In genomic region chr10:35195361-35196306, GRCh38 we compare ENCODE assay signal across 8 cellular contexts.
A peak's percentile ranks its signal among the peaks of the same experiment; 100 is the strongest.
DNase-seq lines count a peak whose midpoint lies in the region; ATAC-seq and TF ChIP-seq lines count a peak whose summit lies in the region.

No MANE protein-coding gene starts in this region.

- peak overlapping the region; percentile 89 to 100 (median 98) for H3K27ac Mint-ChIP-seq in naive thymus-derived CD8-positive, alpha-beta T cell
- peak overlapping the region; percentile 95 for H3K27ac Mint-ChIP-seq in stimulated activated naive CD8-positive, alpha-beta T cell treated with anti-CD3 and anti-CD28 coated beads, Interleukin-15, Interleukin-2, amounts not matched to agents 100 ng/mL and 50 ng/mL, for 24 hours

- peaks cover 5 to 40% (median 22%) of the 10 kb centered on the region in 4 donors for H3K4me1 Mint-ChIP-seq in naive thymus-derived CD8-positive, alpha-beta T cell
- H3K4me1 Mint-ChIP-seq in stimulated activated naive CD8-positive, alpha-beta T cell treated with anti-CD3 and anti-CD28 coated beads, Interleukin-15, Interleukin-2, amounts not matched to agents 100 ng/mL and 50 ng/mL, for 24 hours (ENCODE audit: low read depth), result peaks cover 57% of the 10 kb centered on the region

- H3K36me3 Mint-ChIP-seq in naive thymus-derived CD8-positive, alpha-beta T cell, result no peaks in the 10 kb centered on the region
- peaks cover 17% of the 10 kb centered on the region for H3K36me3 Mint-ChIP-seq in stimulated activated naive CD8-positive, alpha-beta T cell treated with anti-CD3 and anti-CD28 coated beads, Interleukin-15, Interleukin-2, amounts not matched to agents 100 ng/mL and 50 ng/mL, for 24 hours (ENCODE audit: low read depth)

- H3K27me3 Mint-ChIP-seq in naive thymus-derived CD8-positive, alpha-beta T cell, result no peaks in the 10 kb centered on the region
- H3K27me3 Mint-ChIP-seq in stimulated activated naive CD8-positive, alpha-beta T cell treated with anti-CD3 and anti-CD28 coated beads, Interleukin-15, Interleukin-2, amounts not matched to agents 100 ng/mL and 50 ng/mL, for 24 hours, result no peaks in the 10 kb centered on the region

- H3K4me1 ChIP-seq in HUES64 (ENCODE audit: insufficient read depth, low read length) (peaks cover 20% of the 10 kb centered on the region), fibroblast of lung (ENCODE audit: control insufficient read depth, extremely low read depth, insufficient read depth, low read length) (peaks cover 3% of the 10 kb centered on the region)

- peak; percentile 89 to 90 for TF ChIP-seq CTCF in fibroblast of lung (conservative IDR thresholded peaks at IDR 0.05 in 1 of 2, IDR thresholded peaks at IDR 0.05 in 1 of 2; ENCODE audit: low read depth in 1 of 2, low read length in 2 of 2)

- ATAC-seq in GM21447 (IDR thresholded peaks at IDR 0.05; ENCODE audit: unreplicated experiment), result peak; percentile 97
- peak; percentile 87 to 89 for ATAC-seq in naive thymus-derived CD8-positive, alpha-beta T cell

- H3K9ac ChIP-seq in HUES64 (ENCODE audit: low read depth, low read length), result peak overlapping the region; percentile 48; the same call in 1 of the 2 replicates
- peak overlapping the region; percentile 58 for H3K9ac ChIP-seq in fibroblast of lung (ENCODE audit: insufficient read depth, low read length)

- H3K79me2 ChIP-seq in fibroblast of lung (ENCODE audit: control insufficient read depth, insufficient read depth, low read length), result no peaks in the 10 kb centered on the region

- 4% methylated on average over 13 of the region's 15 CpGs for WGBS in HUES64

- H2AFZ ChIP-seq in fibroblast of lung (ENCODE audit: low read length), result peak overlapping the region; percentile 72

- peak overlapping the region; percentile 97 for H3K4me2 ChIP-seq in fibroblast of lung (ENCODE audit: extremely low read depth, insufficient read depth, low read length)

- H3K9me3 ChIP-seq in HUES64 (ENCODE audit: insufficient read depth, low read depth, low read length), result no peaks in the 10 kb centered on the region
- H3K9me3 ChIP-seq in fibroblast of lung (ENCODE audit: control insufficient read depth, insufficient read depth, low read depth, low read length), result no peaks in the 10 kb centered on the region

- H3K27ac ChIP-seq in HUES64 (ENCODE audit: low read depth, low read length), result peak overlapping the region; percentile 79; the same call in 1 of the 2 replicates
- peak overlapping the region; percentile 95 for H3K27ac ChIP-seq in fibroblast of lung (ENCODE audit: insufficient read depth, low read length)

- no peaks in the 10 kb centered on the region for H4K20me1 ChIP-seq in fibroblast of lung (ENCODE audit: control insufficient read depth, extremely low read depth, insufficient read depth, low read length)

- no peaks in the 10 kb centered on the region for H3K36me3 ChIP-seq in HUES64 (ENCODE audit: insufficient read depth, low read length)
- H3K36me3 ChIP-seq in fibroblast of lung (ENCODE audit: control insufficient read depth, insufficient read depth, low read length), result no peaks in the 10 kb centered on the region

- DNase-seq in DMS153 (lab: John Stamatoyannopoulos, UW), result peak; percentile 76
- DNase-seq in activated T-cell treated with anti-CD3 and anti-CD28 coated beads, Interleukin-2, amount 50 U/mL, for 48 hours, result peak; percentile 72 to 78
- DNase-seq in fibroblast of lung (ENCODE audit: low read depth in 2 of 2), result peak; percentile 98 to 99
- peak; percentile 50 to 95 (median 86) for DNase-seq in naive thymus-derived CD8-positive, alpha-beta T cell

- no peaks in the 10 kb centered on the region for H3K9me3 Mint-ChIP-seq in naive thymus-derived CD8-positive, alpha-beta T cell
- no peaks in the 10 kb centered on the region for H3K9me3 Mint-ChIP-seq in stimulated activated naive CD8-positive, alpha-beta T cell treated with anti-CD3 and anti-CD28 coated beads, Interleukin-15, Interleukin-2, amounts not matched to agents 100 ng/mL and 50 ng/mL, for 24 hours

- H3K4me3 ChIP-seq in HUES64 (ENCODE audit: low read length) (peak overlapping the region; percentile 59), fibroblast of lung (replicated peaks in 1 of 4; ENCODE audit: control extremely low read depth in 1 of 4, insufficient read depth in 1 of 4, low read depth in 3 of 4, low read length in 4 of 4) (peak overlapping the region; percentile 22 to 81 (median 54))

- H3K27me3 ChIP-seq in HUES64 (ENCODE audit: insufficient read depth, low read length) (no peaks in the 10 kb centered on the region), fibroblast of lung (ENCODE audit: control insufficient read depth, insufficient read depth, low read length) (no peaks in the 10 kb centered on the region)

- H3K4me3 Mint-ChIP-seq in naive thymus-derived CD8-positive, alpha-beta T cell, result peak overlapping the region; percentile 78 to 93 (median 86)
- H3K4me3 Mint-ChIP-seq in stimulated activated naive CD8-positive, alpha-beta T cell treated with anti-CD3 and anti-CD28 coated beads, Interleukin-15, Interleukin-2, amounts not matched to agents 100 ng/mL and 50 ng/mL, for 24 hours, result peak overlapping the region; percentile 94

- POLR2A ChIA-PET in naive thymus-derived CD8-positive, alpha-beta T cell (lab: Charles Lee), result interaction anchor here (0.6 to 2.6 kb wide), 9 partner anchors 21 to 143 kb away, joined by 3 to 78 read pairs (median 6); partner anchors contain the start of genes CREM and CUL2

TF ChIP-seq in PFSK-1, 5 proteins besides CTCF, POLR2A, EP300 and RAD21:
- TF ChIP-seq SIN3A (IDR thresholded peaks at IDR 0.05; ENCODE audit: borderline replicate concordance, insufficient read depth, low read length) (peak; percentile 84; the same call in 1 of the 2 replicates), POLR2AphosphoS5 (IDR thresholded peaks at IDR 0.05; ENCODE audit: low read depth, low read length) (peak; percentile 65), FOXP2 (optimal IDR thresholded peaks at IDR 0.05; ENCODE audit: borderline replicate concordance, extremely low read depth, extremely low read length, insufficient read depth) (no peak), REST (IDR thresholded peaks at IDR 0.05; ENCODE audit: insufficient read depth in 1 of 2, low read depth in 2 of 2, low read length in 2 of 2) (0 out of 4 replicates have a peak, but pooled peaks of 1 of the 2 experiments have one; percentile 57), TAF1 (IDR thresholded peaks at IDR 0.05; ENCODE audit: borderline replicate concordance, insufficient read depth, low read length) (peak; percentile 39; the same call in 1 of the 2 replicates)

Comparison
In these comparisons a context has a peak if more than half of its experiments do, and no peak if none do; other contexts are left out.
1. Peak in every context shown above with its lines: DNase-seq, ATAC-seq, H3K4me3 ChIP-seq and H3K27ac ChIP-seq.